9 cellular contexts compared by ENCODE assay signal in genomic region chr5:176629853-176630680, GRCh38. TPM values are rescaled to one million over a fixed set of nuclear protein-coding genes. Genes with fewer than 3 reads are reported as not detected.
DNase-seq lines count a peak whose midpoint lies in the region; ATAC-seq, FAIRE-seq and TF ChIP-seq lines count a peak whose summit lies in the region.
"Had no signal": no experiment of that assay in that cellular context is flagged by ENCODE, and none has a peak within 500 bp of the region (broad histone marks: within the 10 kb centered on the region; RNA-seq: fewer than 3 reads in every experiment).

EIF4E1B (plus strand) TSS chr5:176630675; CDS start chr5:176642788, 12,113 bp downstream.
SNCB (minus strand) TSS chr5:176630534; CDS start chr5:176629654, 880 bp downstream.

- H3K36me3 Mint-ChIP-seq in T-helper 17 cell (ENCODE audit: low read depth), result peaks cover 20% of the 10 kb centered on the region

- peaks cover 71% of the 10 kb centered on the region for H3K27me3 Mint-ChIP-seq in T-helper 17 cell

- H3K27ac ChIP-seq in mesodermal cell (ENCODE audit: low read depth, low read length, severe bottlenecking) (no peak within 1 kb of the TSS), subcutaneous abdominal adipose tissue (ENCODE audit: low read depth, low read length) (no peak within 1 kb of the TSS)
- H3K27ac ChIP-seq: thyroid gland had no signal

- peak within 1 kb of the TSS; percentile 70 for H3K4me3 Mint-ChIP-seq in T-helper 17 cell

- no peak for TF ChIP-seq POLR2A in GM12892 (IDR thresholded peaks at IDR 0.05; ENCODE audit: low read depth, low read length)

- no peak within 1 kb of the TSS for H3K9ac ChIP-seq in subcutaneous abdominal adipose tissue (ENCODE audit: low read length in 5 of 5)

- H3K36me3 ChIP-seq in mesodermal cell (ENCODE audit: control insufficient read depth, insufficient read depth, low read length) (no peaks in the 10 kb centered on the region), subcutaneous abdominal adipose tissue (ENCODE audit: control insufficient read depth in 5 of 5, insufficient read depth in 5 of 5, low read length in 5 of 5) (no peaks in the 10 kb centered on the region)
- H3K36me3 ChIP-seq: thyroid gland had no signal

- H3K4me1 Mint-ChIP-seq in T-helper 17 cell, result peaks cover 15% of the 10 kb centered on the region

- H3K4me1 ChIP-seq in mesodermal cell (ENCODE audit: control insufficient read depth, insufficient read depth, low read length, poor library complexity, severe bottlenecking) (peaks cover 15% of the 10 kb centered on the region), subcutaneous abdominal adipose tissue (ENCODE audit: control insufficient read depth in 5 of 5, insufficient read depth in 5 of 5, low read length in 5 of 5) (peaks cover 0 to 15% (median 10%) of the 10 kb centered on the region in 5 donors)

- no peak within 1 kb of the TSS for H3K27ac Mint-ChIP-seq in T-helper 17 cell

- peak; percentile 66 for ATAC-seq in HG03108 (IDR thresholded peaks at IDR 0.05; ENCODE audit: unreplicated experiment)
- peak; percentile 84 for ATAC-seq in T-helper 17 cell

- DNase-seq in GM12892 (ENCODE audit: insufficient read length) (peak; percentile 76), T-helper 17 cell (no peak), ecto neural progenitor cell (ENCODE audit: low spot score) (peak; percentile 79), NCI-H446 treated with DMSO at 0.1 percent for 48 hours (lab: John Stamatoyannopoulos, UW) (no peak), foreskin melanocyte (no peak)

- FAIRE-seq in GM12892 (lab: Jason Lieb, UNC), result no peak

- H3K9me3 ChIP-seq in T-helper 17 cell (ENCODE audit: control insufficient read depth, low read length, poor library complexity, severe bottlenecking) (no peaks in the 10 kb centered on the region), mesodermal cell (ENCODE audit: control insufficient read depth, low read length) (no peaks in the 10 kb centered on the region), subcutaneous abdominal adipose tissue (ENCODE audit: control insufficient read depth in 5 of 5, low read length in 5 of 5) (peaks cover 0 to under 1% (median 0%) of the 10 kb centered on the region in 5 donors)
- H3K9me3 ChIP-seq: thyroid gland had no signal

- H3K4me3 ChIP-seq in mesodermal cell (ENCODE audit: extremely low read depth, insufficient read depth, low read length, poor library complexity, severe bottlenecking) (peak within 1 kb of the TSS; percentile 36), subcutaneous abdominal adipose tissue (ENCODE audit: low read depth in 1 of 5, low read length in 5 of 5) (peak within 1 kb of the TSS in 4 of 5 donors; percentile 19 to 46 (median 34))
- H3K4me3 ChIP-seq: thyroid gland had no signal

- peaks cover 60 to 91% (median 77%) of the 10 kb centered on the region in 5 donors for H3K27me3 ChIP-seq in subcutaneous abdominal adipose tissue (ENCODE audit: control insufficient read depth in 5 of 5, insufficient read depth in 4 of 5, low read length in 5 of 5)

- 0% methylated on average over 55 to 67 of the region's 94 CpGs for WGBS in mesodermal cell (ENCODE audit: insufficient coverage in 2 of 2), 2 experiments

RNA-seq across cellular contexts. Expression of gene EIF4E1B, which starts in this region (rescaled TPM):
- not detected for polyA plus RNA-seq in GM12892 (2012; ENCODE audit: missing spikeins)
- total RNA-seq in T-helper 17 cell, result not detected
- not detected for polyA plus RNA-seq in mesodermal cell (2013, experiment 1 of 2)
- polyA plus RNA-seq in mesodermal cell (2013, experiment 2 of 2), result not detected
- total RNA-seq: thyroid gland had no signal

RNA-seq across cellular contexts. Expression of gene SNCB, which starts in this region (rescaled TPM):
- polyA plus RNA-seq in GM12892 (2012; ENCODE audit: missing spikeins), result not detected
- not detected for total RNA-seq in T-helper 17 cell
- not detected for polyA plus RNA-seq in mesodermal cell (2013, experiment 1 of 2)
- not detected for polyA plus RNA-seq in mesodermal cell (2013, experiment 2 of 2)
- total RNA-seq: thyroid gland had no signal

Comparison
In these comparisons a context has a peak if more than half of its experiments do, and no peak if none do; other contexts are left out.
1. Peak in ATAC-seq in T-helper 17 cell; RNA of the genes that start here not detected or under 1 TPM.
2. DNase-seq: peak in GM12892 (single experiment) and ecto neural progenitor cell (single experiment); none in T-helper 17 cell (0 of 3), NCI-H446 treated with DMSO at 0.1 percent for 48 hours (single experiment) and foreskin melanocyte (single experiment).